8 cellular contexts compared by ENCODE assay signal in genomic region chr5:140549237-140550144, GRCh38. TPM values are rescaled to one million over a fixed set of nuclear protein-coding genes. Genes with fewer than 3 reads are reported as not detected.
A peak's percentile ranks its signal among the peaks of the same experiment; 100 is the strongest.
DNase-seq lines count a peak whose midpoint lies in the region; ATAC-seq and TF ChIP-seq lines count a peak whose summit lies in the region.

No MANE protein-coding gene starts in this region.

- WGBS in prostate gland: 76% methylated on average over 3 of the region's 3 CpGs

- ATAC-seq in GM19395 (IDR thresholded peaks at IDR 0.05; ENCODE audit: unreplicated experiment) (no peak), GM19463 (IDR thresholded peaks at IDR 0.05; ENCODE audit: unreplicated experiment) (no peak)

- H3K4me1 ChIP-seq in prostate gland (replicated peaks): peaks cover 21% of the 10 kb centered on the region

- peak overlapping the region; percentile 94 to 97 for H3K27ac ChIP-seq in prostate gland

- no peaks in the 10 kb centered on the region for H3K9me3 ChIP-seq in prostate gland

- peak; percentile 51 for DNase-seq in activated CD8-positive, alpha-beta memory T cell treated with anti-CD3 and anti-CD28 coated beads, Interleukin-2, amount 50 U/mL, for 48 hours
- no peak for DNase-seq in activated CD8-positive, alpha-beta memory T cell treated with anti-CD3 and anti-CD28 coated beads for 24 hours
- peak; percentile 37 for DNase-seq in UCSD-AML1 (lab: John Stamatoyannopoulos, UW; ENCODE audit: unreplicated experiment)
- peak; percentile 76 for DNase-seq in fibroblast of villous mesenchyme (ENCODE audit: low read depth)
- peak; percentile 38 for DNase-seq in prostate gland (ENCODE audit: low spot score)
- DNase-seq in NCI-H226: no peak

- H3K36me3 ChIP-seq in prostate gland: peaks cover 0 to 5% of the 10 kb centered on the region in 2 donors

- no peak for TF ChIP-seq CTCF in fibroblast of villous mesenchyme (IDR thresholded peaks at IDR 0.05; ENCODE audit: insufficient read depth, low read depth, low read length)
- no peak for TF ChIP-seq CTCF in prostate gland (IDR thresholded peaks at IDR 0.05)

- H3K27me3 ChIP-seq in prostate gland (replicated peaks; ENCODE audit: insufficient read depth): no peaks in the 10 kb centered on the region

- no peak for TF ChIP-seq POLR2A in prostate gland (IDR thresholded peaks at IDR 0.05)

- H3K4me3 ChIP-seq in fibroblast of villous mesenchyme (ENCODE audit: low read depth, low read length) (no peak overlapping the region), prostate gland (no peak overlapping the region)

- intact Hi-C loops in prostate gland (cut with DNase I): loop anchor here (5.0 kb wide), 1 partner anchor 88 kb away; the partner anchor contains the start of gene TMCO6

RNA-seq across cellular contexts. Expression of gene EIF4EBP3, which starts 2.0 kb away (rescaled TPM):
- total RNA-seq in fibroblast of villous mesenchyme: 0.32 and 0.86 TPM in 2 replicates
- 10 to 100 TPM; 28.3 to 41.4 TPM for total RNA-seq in prostate gland

RNA-seq across cellular contexts. Expression of gene SRA1, which starts 7.8 kb away (rescaled TPM):
- total RNA-seq in fibroblast of villous mesenchyme (40.6 and 53.1 TPM in 2 replicates), prostate gland (10 to 100 TPM; 31.6 to 33.6 TPM)

RNA-seq across cellular contexts. Expression of gene APBB3, which starts 14.9 kb away (rescaled TPM):
- total RNA-seq in fibroblast of villous mesenchyme (11.9 and 14.7 TPM in 2 replicates), prostate gland (10 to 100 TPM; 23.7 to 70.7 TPM)

RNA-seq across cellular contexts. Expression of gene SLC35A4, which starts 15.1 kb away (rescaled TPM):
- total RNA-seq in fibroblast of villous mesenchyme: 11.9 and 13.8 TPM in 2 replicates
- 100 to 1,000 TPM in 1 of 2 donors, 10 to 100 TPM in 1; 61.8 to 107 TPM for total RNA-seq in prostate gland

Comparison
In these comparisons a context has a peak if more than half of its experiments do, and no peak if none do; other contexts are left out.
1. DNase-seq: peak in activated CD8-positive, alpha-beta memory T cell treated with anti-CD3 and anti-CD28 coated beads, Interleukin-2, amount 50 U/mL, for 48 hours (single experiment), UCSD-AML1 (single experiment), fibroblast of villous mesenchyme (single experiment) and prostate gland (single experiment); none in activated CD8-positive, alpha-beta memory T cell treated with anti-CD3 and anti-CD28 coated beads for 24 hours (single experiment) and NCI-H226 (single experiment).
2. RNA of gene EIF4EBP3, which starts 2.0 kb away (total RNA-seq): 28.3 to 41.4 TPM in prostate gland; 0.32 to 0.86 TPM in fibroblast of villous mesenchyme; every median in the first group is over 10 times any median in the second.